9 cellular contexts compared by ENCODE assay signal in genomic region chr22:38240734-38241252, GRCh38. TPM values are rescaled to one million over a fixed set of nuclear protein-coding genes. Genes with fewer than 3 reads are reported as not detected.
A peak's percentile ranks its signal among the peaks of the same experiment; 100 is the strongest.
DNase-seq lines count a peak whose midpoint lies in the region; ATAC-seq and TF ChIP-seq lines count a peak whose summit lies in the region.
"Had no signal": no experiment of that assay in that cellular context is flagged by ENCODE, and none has a peak within 500 bp of the region (broad histone marks: within the 10 kb centered on the region; RNA-seq: fewer than 3 reads in every experiment).

No MANE protein-coding gene starts in this region.

- H3K27ac ChIP-seq in suprapubic skin = no peak overlapping the region
- H3K27ac ChIP-seq: neutrophil had no signal

- no peaks in the 10 kb centered on the region for H3K27me3 ChIP-seq in suprapubic skin
- H3K27me3 ChIP-seq: neutrophil had no signal

- peaks cover 26% of the 10 kb centered on the region for H3K36me3 ChIP-seq in suprapubic skin

- DNase-seq in A172 (ENCODE audit: low spot score) (peak; percentile 82), HS-27A (ENCODE audit: low read depth) (peak; percentile 62), brain pericyte (ENCODE audit: low read depth, low spot score) (peak; percentile 61), left colon (peak; percentile 51 to 66), suprapubic skin (ENCODE audit: low spot score in 2 of 2) (no peak)
- no peak for DNase-seq in stimulated activated naive CD4-positive, alpha-beta T cell (lab: John Stamatoyannopoulos, UW)
- no peak for DNase-seq in effector CD4-positive, alpha-beta T cell

- H3K9me3 ChIP-seq in suprapubic skin = no peaks in the 10 kb centered on the region
- H3K9me3 ChIP-seq: neutrophil had no signal

- no peak overlapping the region for H3K4me3 ChIP-seq in suprapubic skin

- intact Hi-C loops in left colon (cut with DNase I, micrococcal nuclease) = no loop called here

- TF ChIP-seq CTCF in suprapubic skin (IDR thresholded peaks at IDR 0.05) = no peak

- no peak for TF ChIP-seq POLR2A in suprapubic skin (IDR thresholded peaks at IDR 0.05)

- ATAC-seq in left colon = peak; percentile 56
- no peak for ATAC-seq in HG02763 (IDR thresholded peaks at IDR 0.05; ENCODE audit: unreplicated experiment)

- 29% methylated on average over 6 of the region's 6 CpGs for WGBS in suprapubic skin

- TF ChIP-seq EP300 in suprapubic skin (IDR thresholded peaks at IDR 0.05) = no peak

- H3K4me1 ChIP-seq in suprapubic skin = peaks cover 58% of the 10 kb centered on the region

RNA-seq across cellular contexts. Expression of gene TMEM184B, which starts 32.0 kb away (rescaled TPM):
- total RNA-seq in A172 (2014; rRNA removed; shearing (Covaris generic)) = 21.5 and 33.8 TPM in 2 replicates
- total RNA-seq in left colon (10 to 100 TPM; 41.9 to 48.0 TPM), suprapubic skin (10 to 100 TPM; 41.5 to 54.9 (median 46.0) TPM)

RNA-seq across cellular contexts. Expression of gene MAFF, which starts 39.0 kb away (rescaled TPM):
- 4.7 and 9.9 TPM in 2 replicates for total RNA-seq in A172 (2014; rRNA removed; shearing (Covaris generic))
- total RNA-seq in left colon = 10 to 100 TPM; 18.0 to 22.2 TPM
- 10 to 100 TPM; 27.3 to 70.1 (median 52.8) TPM for total RNA-seq in suprapubic skin

RNA-seq across cellular contexts. Expression of gene PLA2G6, which starts 59.2 kb away (rescaled TPM):
- 6.2 and 10.1 TPM in 2 replicates for total RNA-seq in A172 (2014; rRNA removed; shearing (Covaris generic))
- 10 to 100 TPM; 21.2 to 24.9 TPM for total RNA-seq in left colon
- total RNA-seq in suprapubic skin = 100 to 1,000 TPM in 1 of 4 donors, 10 to 100 TPM in 3; 49.7 to 178 (median 92.9) TPM

Comparison
In these comparisons a context has a peak if more than half of its experiments do, and no peak if none do; other contexts are left out.
1. DNase-seq: peak in A172 (single experiment), HS-27A (single experiment), brain pericyte (single experiment) and left colon (2 of 2); none in suprapubic skin (0 of 2), stimulated activated naive CD4-positive, alpha-beta T cell (0 of 6) and effector CD4-positive, alpha-beta T cell (single experiment).